25 cellular contexts compared by ENCODE assay signal in genomic region chr16:81417210-81417609, GRCh38.
"Had no signal": no experiment of that assay in that cellular context is flagged by ENCODE, and none has a peak within 500 bp of the region (broad histone marks: within the 10 kb centered on the region; RNA-seq: fewer than 3 reads in every experiment).

No MANE protein-coding gene starts in this region.

- H2AFZ ChIP-seq: hepatocyte, parathyroid adenoma had no signal

- H3K79me2 ChIP-seq: hepatocyte, parathyroid adenoma had no signal

- H3K36me3 Mint-ChIP-seq: naive thymus-derived CD4-positive, alpha-beta T cell; natural killer cell treated with Interleukin-12 subunit alpha and Interleukin-12 subunit beta and Interleukin-15 and Interleukin-18, amount 100 ng/mL, for 72 hours had no signal

- DNase-seq: islet precursor cell; left ventricle myocardium inferior; midbrain; mucosa of descending colon; naive thymus-derived CD4-positive, alpha-beta T cell; nucleus accumbens; psoas muscle; stimulated activated CD4-positive, alpha-beta T cell treated with anti-CD3 and anti-CD28 coated beads, Interleukin-12 subunit alpha, Interleukin-12 subunit beta, amount 100 ng/mL, for 4 hours; stimulated activated CD4-positive, alpha-beta T cell treated with anti-CD3 and anti-CD28 coated beads, Interleukin-15, amount 100 ng/mL, for 24 hours; stimulated activated CD4-positive, alpha-beta T cell treated with anti-CD3 and anti-CD28 coated beads, Interleukin-2, amount 100 ng/mL, for 24 hours; stimulated activated CD4-positive, alpha-beta T cell treated with anti-CD3 and anti-CD28 coated beads, Interleukin-4, amount 100 ng/mL, for 1 hour; stimulated activated naive B cell treated with anti-CD40 and anti-IgM and Interleukin-4, amounts not matched to agents 10 μg/mL and 1 μg/mL and 100 μg/mL, for 72 hours; stimulated activated naive CD8-positive, alpha-beta T cell treated with anti-CD3 and anti-CD28 coated beads, Interleukin-15, Interleukin-2, amounts not matched to agents 100 U/mL and 50 U/mL, for 24 hours; stomach; testis; thyroid gland; transverse colon; upper lobe of left lung had no signal

- H3K27ac Mint-ChIP-seq: naive thymus-derived CD4-positive, alpha-beta T cell; natural killer cell treated with Interleukin-12 subunit alpha and Interleukin-12 subunit beta and Interleukin-15 and Interleukin-18, amount 100 ng/mL, for 72 hours; stimulated activated naive B cell treated with anti-CD40 and anti-IgM and Interleukin-4, amounts not matched to agents 10 μg/mL and 1 μg/mL and 100 μg/mL, for 72 hours had no signal

- H3K4me3 Mint-ChIP-seq: naive thymus-derived CD4-positive, alpha-beta T cell; natural killer cell treated with Interleukin-12 subunit alpha and Interleukin-12 subunit beta and Interleukin-15 and Interleukin-18, amount 100 ng/mL, for 72 hours; stimulated activated naive B cell treated with anti-CD40 and anti-IgM and Interleukin-4, amounts not matched to agents 10 μg/mL and 1 μg/mL and 100 μg/mL, for 72 hours had no signal

- H3K9ac ChIP-seq: parathyroid adenoma had no signal

- H3K36me3 ChIP-seq: left ventricle myocardium inferior, stomach, thyroid gland, transverse colon, upper lobe of left lung, vagina had no signal

- H3K4me1 ChIP-seq: left ventricle myocardium inferior, parathyroid adenoma, psoas muscle, stomach, testis, vagina had no signal

- ATAC-seq: mucosa of descending colon; naive thymus-derived CD4-positive, alpha-beta T cell; natural killer cell treated with Interleukin-12 subunit alpha and Interleukin-12 subunit beta and Interleukin-15 and Interleukin-18, amount 100 ng/mL, for 72 hours; psoas muscle; sciatic nerve; stimulated activated naive B cell treated with anti-CD40 and anti-IgM and Interleukin-4, amounts not matched to agents 10 μg/mL and 1 μg/mL and 100 μg/mL, for 72 hours; stimulated activated naive CD8-positive, alpha-beta T cell treated with anti-CD3 and anti-CD28 coated beads, Interleukin-15, Interleukin-2, amounts not matched to agents 100 U/mL and 50 U/mL, for 24 hours had no signal

- H3K27me3 Mint-ChIP-seq: natural killer cell treated with Interleukin-12 subunit alpha and Interleukin-12 subunit beta and Interleukin-15 and Interleukin-18, amount 100 ng/mL, for 72 hours; stimulated activated naive B cell treated with anti-CD40 and anti-IgM and Interleukin-4, amounts not matched to agents 10 μg/mL and 1 μg/mL and 100 μg/mL, for 72 hours had no signal

- H3K4me2 ChIP-seq: hepatocyte had no signal

- H3K27me3 ChIP-seq: hepatocyte, stomach, testis, thyroid gland, transverse colon, upper lobe of left lung, vagina had no signal

- H3K9me3 Mint-ChIP-seq: naive thymus-derived CD4-positive, alpha-beta T cell; natural killer cell treated with Interleukin-12 subunit alpha and Interleukin-12 subunit beta and Interleukin-15 and Interleukin-18, amount 100 ng/mL, for 72 hours; stimulated activated naive B cell treated with anti-CD40 and anti-IgM and Interleukin-4, amounts not matched to agents 10 μg/mL and 1 μg/mL and 100 μg/mL, for 72 hours had no signal

- H3K9me3 ChIP-seq: mucosa of descending colon, psoas muscle, testis, thyroid gland, upper lobe of left lung, vagina had no signal

- H3K27ac ChIP-seq: hepatocyte, left ventricle myocardium inferior, parathyroid adenoma, psoas muscle, skin epidermis, stomach, testis, thyroid gland, transverse colon, upper lobe of left lung, vagina had no signal

- H3K4me3 ChIP-seq: hepatocyte, left ventricle myocardium inferior, lung, mucosa of descending colon, psoas muscle, skin epidermis, stomach, testis, thyroid gland, transverse colon, upper lobe of left lung, vagina had no signal
